In genomic region chr5:132751444-132751843, GRCh38 we compare ENCODE assay signal across 11 cellular contexts. TPM values are rescaled to one million over a fixed set of nuclear protein-coding genes. Genes with fewer than 3 reads are reported as not detected.
A peak's percentile ranks its signal among the peaks of the same experiment; 100 is the strongest.
DNase-seq lines count a peak whose midpoint lies in the region; ATAC-seq and TF ChIP-seq lines count a peak whose summit lies in the region.
"Had no signal": no experiment of that assay in that cellular context is flagged by ENCODE, and none has a peak within 500 bp of the region (broad histone marks: within the 10 kb centered on the region; RNA-seq: fewer than 3 reads in every experiment).

No MANE protein-coding gene starts in this region.

- 69% methylated on average over 7 of the region's 7 CpGs for WGBS in right cardiac atrium

- no peak overlapping the region for H3K4me3 Mint-ChIP-seq in immature natural killer cell

- peak overlapping the region; percentile 55 for H3K4me2 ChIP-seq in OCI-LY3 (ENCODE audit: low read length)

- no peak overlapping the region for H3K27ac ChIP-seq in OCI-LY3 (ENCODE audit: low read length)
- no peak overlapping the region for H3K27ac ChIP-seq in right cardiac atrium (ENCODE audit: low read length)
- H3K27ac ChIP-seq: esophagus muscularis mucosa, VCaP had no signal

- H3K27me3 ChIP-seq in OCI-LY3 (ENCODE audit: low read depth, low read length) (no peaks in the 10 kb centered on the region), right cardiac atrium (ENCODE audit: control insufficient read depth, insufficient read depth) (no peaks in the 10 kb centered on the region)

- peaks cover 0 to 2% (median 0%) of the 10 kb centered on the region in 6 donors for H3K9me3 Mint-ChIP-seq in immature natural killer cell

- H3K4me3 ChIP-seq in OCI-LY3 (ENCODE audit: low read length) (peak overlapping the region; percentile 13; the same call in 1 of the 2 replicates), right cardiac atrium (ENCODE audit: low read length) (no peak overlapping the region)
- H3K4me3 ChIP-seq: esophagus muscularis mucosa had no signal

- H3K27me3 Mint-ChIP-seq in immature natural killer cell (ENCODE audit: low read depth in 3 of 3) = peaks cover 0 to 3% (median 2%) of the 10 kb centered on the region in 3 donors

- H3K36me3 ChIP-seq in OCI-LY3 (replicated peaks; ENCODE audit: low read depth, low read length) = no peaks in the 10 kb centered on the region

- no peaks in the 10 kb centered on the region for H3K36me3 Mint-ChIP-seq in immature natural killer cell

- no peaks in the 10 kb centered on the region for H3K79me2 ChIP-seq in OCI-LY3 (ENCODE audit: low read length)

- H4K20me1 ChIP-seq in OCI-LY3 (ENCODE audit: insufficient read depth, low read length) = no peaks in the 10 kb centered on the region

- no peak overlapping the region for H2AFZ ChIP-seq in OCI-LY3 (ENCODE audit: low read depth, low read length)

- H3K9me3 ChIP-seq in OCI-LY3 (ENCODE audit: insufficient read depth, low read length) = no peaks in the 10 kb centered on the region
- H3K9me3 ChIP-seq in right cardiac atrium (ENCODE audit: control insufficient read depth, low read length) = no peaks in the 10 kb centered on the region
- H3K9me3 ChIP-seq: esophagus muscularis mucosa had no signal

- peak; percentile 35 for ATAC-seq in GM21367 (IDR thresholded peaks at IDR 0.05; ENCODE audit: unreplicated experiment)
- peak in 1 of 2 donors; percentile 9 for ATAC-seq in right cardiac atrium
- ATAC-seq in HG02759 (IDR thresholded peaks at IDR 0.05; ENCODE audit: unreplicated experiment) = no peak

- no peak overlapping the region for H3K27ac Mint-ChIP-seq in immature natural killer cell

- H3K9ac ChIP-seq in OCI-LY3 (ENCODE audit: low read length) = no peak overlapping the region

- H3K4me1 Mint-ChIP-seq in immature natural killer cell = peaks cover 0 to 2% of the 10 kb centered on the region in 2 donors

- intact Hi-C loops in right cardiac atrium (cut with DNase I) = no loop called here

- peaks cover 13% of the 10 kb centered on the region for H3K4me1 ChIP-seq in OCI-LY3 (ENCODE audit: low read length)
- H3K4me1 ChIP-seq in right cardiac atrium (ENCODE audit: control insufficient read depth, insufficient read depth, low read length) = no peaks in the 10 kb centered on the region

- TF ChIP-seq CTCF in GM10266 (IDR thresholded peaks at IDR 0.05; ENCODE audit: control insufficient read depth, insufficient read depth, low read depth, missing control alignments) (no peak), OCI-LY3 (IDR thresholded peaks at IDR 0.05; ENCODE audit: low read depth, low read length) (no peak)

- peak; percentile 85 for DNase-seq in GM10266 (ENCODE audit: extremely low spot score)
- peak; percentile 53 to 78 (median 70) for DNase-seq in right cardiac atrium
- DNase-seq in NCI-H1048 (lab: John Stamatoyannopoulos, UW) = no peak
- DNase-seq in SKM-1 (lab: John Stamatoyannopoulos, UW; ENCODE audit: unreplicated experiment) = no peak
- no peak for DNase-seq in immature natural killer cell

RNA-seq across cellular contexts. Expression of gene CCNI2, which starts 4.2 kb away (rescaled TPM):
- total RNA-seq in right cardiac atrium = under 1 TPM in 1 of 4 donors, not detected in 3; 0.09 TPM
- polyA plus RNA-seq in right cardiac atrium (0.14 TPM), immature natural killer cell (1 to 10 TPM in 1 of 3 donors, under 1 TPM in 1, not detected in 1; 0.13 to 1.3 TPM)
- total RNA-seq: pulmonary artery endothelial cell had no signal

RNA-seq across cellular contexts. Expression of gene KIF3A, which starts 14.1 kb away (rescaled TPM):
- total RNA-seq in right cardiac atrium = 1 to 10 TPM; 7.4 to 9.8 (median 9.2) TPM
- 4.2 TPM for polyA plus RNA-seq in right cardiac atrium
- polyA plus RNA-seq in immature natural killer cell = 10 to 100 TPM in 1 of 3 donors, 1 to 10 TPM in 2; 7.4 to 13.5 (median 8.2) TPM

RNA-seq across cellular contexts. Expression of gene SEPTIN8, which starts 25.6 kb away (rescaled TPM):
- total RNA-seq in right cardiac atrium = 10 to 100 TPM; 25.8 to 33.7 (median 31.0) TPM
- polyA plus RNA-seq in right cardiac atrium = 17.7 TPM
- polyA plus RNA-seq in immature natural killer cell = 1 to 10 TPM in 2 of 3 donors, under 1 TPM in 1; 0.79 to 1.3 (median 1.2) TPM

Comparison
In these comparisons a context has a peak if more than half of its experiments do, and no peak if none do; other contexts are left out.
1. DNase-seq: peak in GM10266 (single experiment) and right cardiac atrium (3 of 3); none in NCI-H1048 (single experiment), SKM-1 (single experiment) and immature natural killer cell (0 of 3).